1 cellular context compared by ENCODE assay signal in genomic region chr10:56360967-56361841, GRCh38.
TF ChIP-seq lines count a peak whose summit lies in the region.

Gene ZWINT, minus strand, starts transcription at chr10:56361259. Its CDS starts 23 bp downstream, at chr10:56361236.

TF ChIP-seq in HepG2, 621 proteins besides CTCF, POLR2A, EP300 and RAD21 (continued from another document and continues in another):
- TF ChIP-seq CEBPZ (IDR thresholded peaks at IDR 0.05; ENCODE audit: low read length) (no peak), ELF4 (CRISPR knock-in tag; IDR thresholded peaks at IDR 0.05; ENCODE audit: borderline replicate concordance) (no peak), HNRNPH1 (optimal IDR thresholded peaks at IDR 0.05; ENCODE audit: low read depth, low read length) (no peak), STAG1 (CRISPR knock-in tag; IDR thresholded peaks at IDR 0.05) (no peak), HDAC1 (CRISPR knock-in tag; IDR thresholded peaks at IDR 0.05) (peak; percentile 96), JDP2 (CRISPR knock-in tag; IDR thresholded peaks at IDR 0.05; ENCODE audit: borderline replicate concordance) (peak; percentile 51; the same call in 1 of the 2 replicates), ZNF660 (CRISPR knock-in tag; IDR thresholded peaks at IDR 0.05; ENCODE audit: borderline replicate concordance, low read depth) (no peak), HIVEP1 (CRISPR knock-in tag; IDR thresholded peaks at IDR 0.05) (no peak), GRHL1 (CRISPR knock-in tag; conservative IDR thresholded peaks at IDR 0.05) (no peak), XRCC5 (optimal IDR thresholded peaks at IDR 0.05; ENCODE audit: low read length) (no peak), KDM6A (CRISPR knock-in tag; IDR thresholded peaks at IDR 0.05; ENCODE audit: low read depth) (no peak), SAFB2 (CRISPR knock-in tag; IDR thresholded peaks at IDR 0.05; ENCODE audit: borderline replicate concordance, low read depth) (peak; percentile 20; the same call in 1 of the 2 replicates), MXD4 (CRISPR knock-in tag; IDR thresholded peaks at IDR 0.05) (peak; percentile 60; the same call in 1 of the 2 replicates), FOXJ3 (CRISPR knock-in tag; IDR thresholded peaks at IDR 0.05; ENCODE audit: borderline replicate concordance) (no peak), KLF12 (CRISPR knock-in tag; IDR thresholded peaks at IDR 0.05; ENCODE audit: borderline replicate concordance) (no peak), SMAD1 (CRISPR knock-in tag; IDR thresholded peaks at IDR 0.05; ENCODE audit: borderline replicate concordance, low read depth) (0 out of 2 replicates have a peak, but pooled peaks have one; percentile 46), PHF8 (CRISPR knock-in tag; IDR thresholded peaks at IDR 0.05) (peak; percentile 75), ATF1 (CRISPR knock-in tag; IDR thresholded peaks at IDR 0.05) (peak; percentile 31; the same call in 1 of the 2 replicates), TOE1 (CRISPR knock-in tag; IDR thresholded peaks at IDR 0.05) (peak; percentile 41; the same call in 1 of the 2 replicates), BCL6 (CRISPR knock-in tag; IDR thresholded peaks at IDR 0.05) (no peak), ZNF562 (CRISPR knock-in tag; IDR thresholded peaks at IDR 0.05; ENCODE audit: borderline replicate concordance) (no peak), ZBTB20 (CRISPR knock-in tag; IDR thresholded peaks at IDR 0.05; ENCODE audit: borderline replicate concordance, low read depth) (peak; percentile 26; the same call in 1 of the 2 replicates), GMEB1 (CRISPR knock-in tag; IDR thresholded peaks at IDR 0.05; ENCODE audit: borderline replicate concordance) (peak; percentile 49; the same call in 1 of the 2 replicates), SIN3B (IDR thresholded peaks at IDR 0.05; ENCODE audit: low read length) (peak; percentile 89), ZNF317 (CRISPR knock-in tag; IDR thresholded peaks at IDR 0.05) (no peak), ZNF33A (CRISPR knock-in tag; IDR thresholded peaks at IDR 0.05; ENCODE audit: borderline replicate concordance) (no peak), MYPOP (CRISPR knock-in tag; IDR thresholded peaks at IDR 0.05) (peak; percentile 92), E2F5 (CRISPR knock-in tag; conservative IDR thresholded peaks at IDR 0.05) (peak; percentile 99), TSC22D2 (CRISPR knock-in tag; IDR thresholded peaks at IDR 0.05; ENCODE audit: borderline replicate concordance) (no peak), SIN3A (IDR thresholded peaks at IDR 0.05; ENCODE audit: borderline replicate concordance, low read depth, low read length) (peak; percentile 98), ZNF772 (CRISPR knock-in tag; IDR thresholded peaks at IDR 0.05) (no peak), ZNF253 (CRISPR knock-in tag; IDR thresholded peaks at IDR 0.05; ENCODE audit: borderline replicate concordance) (peak; percentile 73; the same call in 1 of the 2 replicates), ZNF598 (CRISPR knock-in tag; IDR thresholded peaks at IDR 0.05; ENCODE audit: borderline replicate concordance) (no peak), SP2 (CRISPR knock-in tag; IDR thresholded peaks at IDR 0.05) (peak; percentile 98), TFAP4 (IDR thresholded peaks at IDR 0.05; ENCODE audit: borderline replicate concordance, low read depth) (peak; percentile 72; the same call in 1 of the 2 replicates), ZMYM2 (CRISPR knock-in tag; IDR thresholded peaks at IDR 0.05) (no peak), ZBTB2 (CRISPR knock-in tag; IDR thresholded peaks at IDR 0.05; ENCODE audit: low read depth) (peak; percentile 62; the same call in 1 of the 2 replicates), YEATS2 (CRISPR knock-in tag; IDR thresholded peaks at IDR 0.05; ENCODE audit: borderline replicate concordance) (peak; percentile 72), SALL2 (CRISPR knock-in tag; IDR thresholded peaks at IDR 0.05) (no peak), MYC (CRISPR knock-in tag; IDR thresholded peaks at IDR 0.05; ENCODE audit: borderline replicate concordance) (no peak), RAD51 (IDR thresholded peaks at IDR 0.05; ENCODE audit: borderline replicate concordance) (no peak), DMAP1 (CRISPR knock-in tag; IDR thresholded peaks at IDR 0.05) (peak; percentile 59; the same call in 1 of the 2 replicates), YY1 (IDR thresholded peaks at IDR 0.05; ENCODE audit: insufficient read depth, insufficient replicate concordance, low read depth, low read length) (peak; percentile 84), E2F1 (CRISPR knock-in tag; IDR thresholded peaks at IDR 0.05) (peak; percentile 99), ZNF580 (CRISPR knock-in tag; IDR thresholded peaks at IDR 0.05; ENCODE audit: borderline replicate concordance, low read depth) (peak; percentile 46; the same call in 1 of the 2 replicates), FOXA3 (CRISPR knock-in tag; IDR thresholded peaks at IDR 0.05) (no peak), SMARCE1 (IDR thresholded peaks at IDR 0.05; ENCODE audit: borderline replicate concordance) (no peak), EED (CRISPR knock-in tag; IDR thresholded peaks at IDR 0.05) (no peak), NBN (conservative IDR thresholded peaks at IDR 0.05) (no peak), PITX1 (CRISPR knock-in tag; IDR thresholded peaks at IDR 0.05) (peak; percentile 32; the same call in 1 of the 2 replicates), ELF1 (CRISPR knock-in tag; IDR thresholded peaks at IDR 0.05) (peak; percentile 50), BATF2 (CRISPR knock-in tag; IDR thresholded peaks at IDR 0.05) (peak; percentile 73; the same call in 1 of the 2 replicates), ZNF33B (CRISPR knock-in tag; IDR thresholded peaks at IDR 0.05) (no peak), KDM3A (CRISPR knock-in tag; IDR thresholded peaks at IDR 0.05; ENCODE audit: low read depth) (no peak), ZNF207 (IDR thresholded peaks at IDR 0.05; ENCODE audit: borderline replicate concordance) (no peak), KDM5A (IDR thresholded peaks at IDR 0.05; ENCODE audit: borderline replicate concordance, low read length) (peak; percentile 67), ZC3H13 (CRISPR knock-in tag; IDR thresholded peaks at IDR 0.05) (peak; percentile 68; the same call in 1 of the 2 replicates), TAF1 (CRISPR knock-in tag; IDR thresholded peaks at IDR 0.05) (peak; percentile 73)
